1 cellular context compared by ENCODE assay signal in the genomic region with DNA sequence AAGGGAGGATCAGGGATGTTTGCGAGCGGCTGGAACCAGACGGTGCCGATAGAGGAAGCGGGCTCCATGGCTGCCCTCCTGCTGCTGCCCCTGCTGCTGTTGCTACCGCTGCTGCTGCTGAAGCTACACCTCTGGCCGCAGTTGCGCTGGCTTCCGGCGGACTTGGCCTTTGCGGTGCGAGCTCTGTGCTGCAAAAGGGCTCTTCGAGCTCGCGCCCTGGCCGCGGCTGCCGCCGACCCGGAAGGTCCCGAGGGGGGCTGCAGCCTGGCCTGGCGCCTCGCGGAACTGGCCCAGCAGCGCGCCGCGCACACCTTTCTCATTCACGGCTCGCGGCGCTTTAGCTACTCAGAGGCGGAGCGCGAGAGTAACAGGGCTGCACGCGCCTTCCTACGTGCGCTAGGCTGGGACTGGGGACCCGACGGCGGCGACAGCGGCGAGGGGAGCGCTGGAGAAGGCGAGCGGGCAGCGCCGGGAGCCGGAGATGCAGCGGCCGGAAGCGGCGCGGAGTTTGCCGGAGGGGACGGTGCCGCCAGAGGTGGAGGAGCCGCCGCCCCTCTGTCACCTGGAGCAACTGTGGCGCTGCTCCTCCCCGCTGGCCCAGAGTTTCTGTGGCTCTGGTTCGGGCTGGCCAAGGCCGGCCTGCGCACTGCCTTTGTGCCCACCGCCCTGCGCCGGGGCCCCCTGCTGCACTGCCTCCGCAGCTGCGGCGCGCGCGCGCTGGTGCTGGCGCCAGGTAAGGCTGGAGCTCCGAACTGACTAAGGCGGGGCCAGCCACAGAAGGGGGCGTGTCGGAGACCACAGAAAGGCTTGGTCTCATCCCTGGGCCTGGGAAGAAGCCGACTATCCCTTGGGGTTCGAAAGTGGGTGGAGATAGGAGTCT.
A peak's percentile ranks its signal among the peaks of the same experiment; 100 is the strongest.
TF ChIP-seq lines count a peak whose summit lies in the region.

No MANE protein-coding gene starts in this region.

TF ChIP-seq in HepG2, 621 proteins besides CTCF, POLR2A, EP300 and RAD21 (continued from another document and continues in another):
- TF ChIP-seq, protein P1, sequence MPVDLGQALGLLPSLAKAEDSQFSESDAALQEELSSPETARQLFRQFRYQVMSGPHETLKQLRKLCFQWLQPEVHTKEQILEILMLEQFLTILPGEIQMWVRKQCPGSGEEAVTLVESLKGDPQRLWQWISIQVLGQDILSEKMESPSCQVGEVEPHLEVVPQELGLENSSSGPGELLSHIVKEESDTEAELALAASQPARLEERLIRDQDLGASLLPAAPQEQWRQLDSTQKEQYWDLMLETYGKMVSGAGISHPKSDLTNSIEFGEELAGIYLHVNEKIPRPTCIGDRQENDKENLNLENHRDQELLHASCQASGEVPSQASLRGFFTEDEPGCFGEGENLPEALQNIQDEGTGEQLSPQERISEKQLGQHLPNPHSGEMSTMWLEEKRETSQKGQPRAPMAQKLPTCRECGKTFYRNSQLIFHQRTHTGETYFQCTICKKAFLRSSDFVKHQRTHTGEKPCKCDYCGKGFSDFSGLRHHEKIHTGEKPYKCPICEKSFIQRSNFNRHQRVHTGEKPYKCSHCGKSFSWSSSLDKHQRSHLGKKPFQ (CRISPR knock-in tag; IDR thresholded peaks at IDR 0.05; ENCODE audit: insufficient replicate concordance) = no peak
- TF ChIP-seq ZNF335 (CRISPR knock-in tag; IDR thresholded peaks at IDR 0.05) = no peak
- TF ChIP-seq SSRP1 (CRISPR knock-in tag; IDR thresholded peaks at IDR 0.05) = no peak
- TF ChIP-seq, protein P2, sequence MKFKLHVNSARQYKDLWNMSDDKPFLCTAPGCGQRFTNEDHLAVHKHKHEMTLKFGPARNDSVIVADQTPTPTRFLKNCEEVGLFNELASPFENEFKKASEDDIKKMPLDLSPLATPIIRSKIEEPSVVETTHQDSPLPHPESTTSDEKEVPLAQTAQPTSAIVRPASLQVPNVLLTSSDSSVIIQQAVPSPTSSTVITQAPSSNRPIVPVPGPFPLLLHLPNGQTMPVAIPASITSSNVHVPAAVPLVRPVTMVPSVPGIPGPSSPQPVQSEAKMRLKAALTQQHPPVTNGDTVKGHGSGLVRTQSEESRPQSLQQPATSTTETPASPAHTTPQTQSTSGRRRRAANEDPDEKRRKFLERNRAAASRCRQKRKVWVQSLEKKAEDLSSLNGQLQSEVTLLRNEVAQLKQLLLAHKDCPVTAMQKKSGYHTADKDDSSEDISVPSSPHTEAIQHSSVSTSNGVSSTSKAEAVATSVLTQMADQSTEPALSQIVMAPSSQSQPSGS (CRISPR knock-in tag; IDR thresholded peaks at IDR 0.05) = no peak
- TF ChIP-seq HDAC2 (CRISPR knock-in tag; IDR thresholded peaks at IDR 0.05) = peak; percentile 29; the same call in 1 of the 2 replicates
- TF ChIP-seq, protein P3, sequence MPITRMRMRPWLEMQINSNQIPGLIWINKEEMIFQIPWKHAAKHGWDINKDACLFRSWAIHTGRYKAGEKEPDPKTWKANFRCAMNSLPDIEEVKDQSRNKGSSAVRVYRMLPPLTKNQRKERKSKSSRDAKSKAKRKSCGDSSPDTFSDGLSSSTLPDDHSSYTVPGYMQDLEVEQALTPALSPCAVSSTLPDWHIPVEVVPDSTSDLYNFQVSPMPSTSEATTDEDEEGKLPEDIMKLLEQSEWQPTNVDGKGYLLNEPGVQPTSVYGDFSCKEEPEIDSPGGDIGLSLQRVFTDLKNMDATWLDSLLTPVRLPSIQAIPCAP (CRISPR knock-in tag; IDR thresholded peaks at IDR 0.05; ENCODE audit: low read depth) = no peak
- TF ChIP-seq, protein P4, sequence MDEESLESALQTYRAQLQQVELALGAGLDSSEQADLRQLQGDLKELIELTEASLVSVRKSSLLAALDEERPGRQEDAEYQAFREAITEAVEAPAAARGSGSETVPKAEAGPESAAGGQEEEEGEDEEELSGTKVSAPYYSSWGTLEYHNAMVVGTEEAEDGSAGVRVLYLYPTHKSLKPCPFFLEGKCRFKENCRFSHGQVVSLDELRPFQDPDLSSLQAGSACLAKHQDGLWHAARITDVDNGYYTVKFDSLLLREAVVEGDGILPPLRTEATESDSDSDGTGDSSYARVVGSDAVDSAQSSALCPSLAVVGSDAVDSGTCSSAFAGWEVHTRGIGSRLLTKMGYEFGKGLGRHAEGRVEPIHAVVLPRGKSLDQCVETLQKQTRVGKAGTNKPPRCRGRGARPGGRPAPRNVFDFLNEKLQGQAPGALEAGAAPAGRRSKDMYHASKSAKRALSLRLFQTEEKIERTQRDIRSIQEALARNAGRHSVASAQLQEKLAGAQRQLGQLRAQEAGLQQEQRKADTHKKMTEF (CRISPR knock-in tag; IDR thresholded peaks at IDR 0.05) = peak; percentile 64; the same call in 1 of the 2 replicates
- TF ChIP-seq ZNF558 (CRISPR knock-in tag; IDR thresholded peaks at IDR 0.05; ENCODE audit: borderline replicate concordance) = no peak
- TF ChIP-seq ZNF430 (CRISPR knock-in tag; IDR thresholded peaks at IDR 0.05) = no peak
- TF ChIP-seq ZNF484 (CRISPR knock-in tag; IDR thresholded peaks at IDR 0.05; ENCODE audit: borderline replicate concordance, low read depth) = no peak
- TF ChIP-seq HOXA7 (CRISPR knock-in tag; IDR thresholded peaks at IDR 0.05) = no peak
- TF ChIP-seq, protein P5, sequence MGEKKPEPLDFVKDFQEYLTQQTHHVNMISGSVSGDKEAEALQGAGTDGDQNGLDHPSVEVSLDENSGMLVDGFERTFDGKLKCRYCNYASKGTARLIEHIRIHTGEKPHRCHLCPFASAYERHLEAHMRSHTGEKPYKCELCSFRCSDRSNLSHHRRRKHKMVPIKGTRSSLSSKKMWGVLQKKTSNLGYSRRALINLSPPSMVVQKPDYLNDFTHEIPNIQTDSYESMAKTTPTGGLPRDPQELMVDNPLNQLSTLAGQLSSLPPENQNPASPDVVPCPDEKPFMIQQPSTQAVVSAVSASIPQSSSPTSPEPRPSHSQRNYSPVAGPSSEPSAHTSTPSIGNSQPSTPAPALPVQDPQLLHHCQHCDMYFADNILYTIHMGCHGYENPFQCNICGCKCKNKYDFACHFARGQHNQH (CRISPR knock-in tag; IDR thresholded peaks at IDR 0.05) = no peak
- TF ChIP-seq, protein P6, sequence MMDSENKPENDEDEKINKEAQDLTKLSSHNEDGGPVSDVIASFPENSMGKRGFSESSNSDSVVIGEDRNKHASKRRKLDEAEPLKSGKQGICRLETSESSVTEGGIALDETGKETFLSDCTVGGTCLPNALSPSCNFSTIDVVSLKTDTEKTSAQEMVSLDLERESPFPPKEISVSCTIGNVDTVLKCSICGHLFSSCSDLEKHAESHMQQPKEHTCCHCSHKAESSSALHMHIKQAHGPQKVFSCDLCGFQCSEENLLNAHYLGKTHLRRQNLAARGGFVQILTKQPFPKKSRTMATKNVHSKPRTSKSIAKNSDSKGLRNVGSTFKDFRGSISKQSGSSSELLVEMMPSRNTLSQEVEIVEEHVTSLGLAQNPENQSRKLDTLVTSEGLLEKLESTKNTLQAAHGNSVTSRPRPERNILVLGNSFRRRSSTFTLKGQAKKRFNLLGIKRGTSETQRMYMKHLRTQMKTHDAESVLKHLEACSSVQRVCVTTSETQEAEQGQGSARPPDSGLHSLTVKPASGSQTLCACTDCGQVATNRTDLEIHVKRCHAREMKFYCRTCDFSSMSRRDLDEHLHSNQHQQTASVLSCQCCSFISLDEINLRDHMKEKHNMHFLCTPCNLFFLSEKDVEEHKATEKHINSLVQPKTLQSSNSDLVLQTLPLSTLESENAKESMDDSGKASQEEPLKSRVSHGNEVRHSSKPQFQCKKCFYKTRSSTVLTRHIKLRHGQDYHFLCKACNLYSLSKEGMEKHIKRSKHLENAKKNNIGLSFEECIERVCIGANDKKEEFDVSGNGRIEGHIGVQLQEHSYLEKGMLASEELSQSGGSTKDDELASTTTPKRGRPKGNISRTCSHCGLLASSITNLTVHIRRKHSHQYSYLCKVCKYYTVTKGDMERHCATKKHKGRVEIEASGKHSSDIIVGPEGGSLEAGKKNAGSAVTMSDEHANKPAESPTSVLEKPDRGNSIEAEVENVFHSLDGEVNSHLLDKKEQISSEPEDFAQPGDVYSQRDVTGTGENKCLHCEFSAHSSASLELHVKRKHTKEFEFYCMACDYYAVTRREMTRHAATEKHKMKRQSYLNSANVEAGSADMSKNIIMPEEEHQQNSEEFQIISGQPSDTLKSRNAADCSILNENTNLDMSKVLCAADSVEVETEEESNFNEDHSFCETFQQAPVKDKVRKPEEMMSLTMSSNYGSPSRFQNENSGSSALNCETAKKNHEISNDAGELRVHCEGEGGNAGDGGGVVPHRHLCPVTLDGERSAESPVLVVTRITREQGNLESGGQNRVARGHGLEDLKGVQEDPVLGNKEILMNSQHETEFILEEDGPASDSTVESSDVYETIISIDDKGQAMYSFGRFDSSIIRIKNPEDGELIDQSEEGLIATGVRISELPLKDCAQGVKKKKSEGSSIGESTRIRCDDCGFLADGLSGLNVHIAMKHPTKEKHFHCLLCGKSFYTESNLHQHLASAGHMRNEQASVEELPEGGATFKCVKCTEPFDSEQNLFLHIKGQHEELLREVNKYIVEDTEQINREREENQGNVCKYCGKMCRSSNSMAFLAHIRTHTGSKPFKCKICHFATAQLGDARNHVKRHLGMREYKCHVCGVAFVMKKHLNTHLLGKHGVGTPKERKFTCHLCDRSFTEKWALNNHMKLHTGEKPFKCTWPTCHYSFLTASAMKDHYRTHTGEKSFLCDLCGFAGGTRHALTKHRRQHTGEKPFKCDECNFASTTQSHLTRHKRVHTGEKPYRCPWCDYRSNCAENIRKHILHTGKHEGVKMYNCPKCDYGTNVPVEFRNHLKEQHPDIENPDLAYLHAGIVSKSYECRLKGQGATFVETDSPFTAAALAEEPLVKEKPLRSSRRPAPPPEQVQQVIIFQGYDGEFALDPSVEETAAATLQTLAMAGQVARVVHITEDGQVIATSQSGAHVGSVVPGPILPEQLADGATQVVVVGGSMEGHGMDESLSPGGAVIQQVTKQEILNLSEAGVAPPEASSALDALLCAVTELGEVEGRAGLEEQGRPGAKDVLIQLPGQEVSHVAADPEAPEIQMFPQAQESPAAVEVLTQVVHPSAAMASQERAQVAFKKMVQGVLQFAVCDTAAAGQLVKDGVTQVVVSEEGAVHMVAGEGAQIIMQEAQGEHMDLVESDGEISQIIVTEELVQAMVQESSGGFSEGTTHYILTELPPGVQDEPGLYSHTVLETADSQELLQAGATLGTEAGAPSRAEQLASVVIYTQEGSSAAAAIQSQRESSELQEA (CRISPR knock-in tag; IDR thresholded peaks at IDR 0.05; ENCODE audit: not compliant biosample characterization) = peak; percentile 59
- TF ChIP-seq, protein P7, sequence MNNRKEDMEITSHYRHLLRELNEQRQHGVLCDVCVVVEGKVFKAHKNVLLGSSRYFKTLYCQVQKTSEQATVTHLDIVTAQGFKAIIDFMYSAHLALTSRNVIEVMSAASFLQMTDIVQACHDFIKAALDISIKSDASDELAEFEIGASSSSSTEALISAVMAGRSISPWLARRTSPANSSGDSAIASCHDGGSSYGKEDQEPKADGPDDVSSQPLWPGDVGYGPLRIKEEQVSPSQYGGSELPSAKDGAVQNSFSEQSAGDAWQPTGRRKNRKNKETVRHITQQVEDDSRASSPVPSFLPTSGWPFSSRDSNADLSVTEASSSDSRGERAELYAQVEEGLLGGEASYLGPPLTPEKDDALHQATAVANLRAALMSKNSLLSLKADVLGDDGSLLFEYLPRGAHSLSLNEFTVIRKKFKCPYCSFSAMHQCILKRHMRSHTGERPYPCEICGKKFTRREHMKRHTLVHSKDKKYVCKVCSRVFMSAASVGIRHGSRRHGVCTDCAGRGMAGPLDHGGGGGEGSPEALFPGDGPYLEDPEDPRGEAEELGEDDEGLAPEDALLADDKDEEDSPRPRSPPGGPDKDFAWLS (CRISPR knock-in tag; IDR thresholded peaks at IDR 0.05; ENCODE audit: borderline replicate concordance) = no peak
- peak; percentile 70; the same call in 1 of the 2 replicates for TF ChIP-seq ARNT2 (CRISPR knock-in tag; IDR thresholded peaks at IDR 0.05; ENCODE audit: low read depth)
- TF ChIP-seq, protein P8, sequence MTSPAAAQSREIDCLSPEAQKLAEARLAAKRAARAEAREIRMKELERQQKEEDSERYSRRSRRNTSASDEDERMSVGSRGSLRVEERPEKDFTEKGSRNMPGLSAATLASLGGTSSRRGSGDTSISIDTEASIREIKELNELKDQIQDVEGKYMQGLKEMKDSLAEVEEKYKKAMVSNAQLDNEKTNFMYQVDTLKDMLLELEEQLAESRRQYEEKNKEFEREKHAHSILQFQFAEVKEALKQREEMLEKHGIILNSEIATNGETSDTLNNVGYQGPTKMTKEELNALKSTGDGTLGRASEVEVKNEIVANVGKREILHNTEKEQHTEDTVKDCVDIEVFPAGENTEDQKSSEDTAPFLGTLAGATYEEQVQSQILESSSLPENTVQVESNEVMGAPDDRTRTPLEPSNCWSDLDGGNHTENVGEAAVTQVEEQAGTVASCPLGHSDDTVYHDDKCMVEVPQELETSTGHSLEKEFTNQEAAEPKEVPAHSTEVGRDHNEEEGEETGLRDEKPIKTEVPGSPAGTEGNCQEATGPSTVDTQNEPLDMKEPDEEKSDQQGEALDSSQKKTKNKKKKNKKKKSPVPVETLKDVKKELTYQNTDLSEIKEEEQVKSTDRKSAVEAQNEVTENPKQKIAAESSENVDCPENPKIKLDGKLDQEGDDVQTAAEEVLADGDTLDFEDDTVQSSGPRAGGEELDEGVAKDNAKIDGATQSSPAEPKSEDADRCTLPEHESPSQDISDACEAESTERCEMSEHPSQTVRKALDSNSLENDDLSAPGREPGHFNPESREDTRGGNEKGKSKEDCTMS (CRISPR knock-in tag; conservative IDR thresholded peaks at IDR 0.05) = no peak
- peak; percentile 81; the same call in 1 of the 2 replicates for TF ChIP-seq GZF1 (CRISPR knock-in tag; IDR thresholded peaks at IDR 0.05)
- TF ChIP-seq, protein P9, sequence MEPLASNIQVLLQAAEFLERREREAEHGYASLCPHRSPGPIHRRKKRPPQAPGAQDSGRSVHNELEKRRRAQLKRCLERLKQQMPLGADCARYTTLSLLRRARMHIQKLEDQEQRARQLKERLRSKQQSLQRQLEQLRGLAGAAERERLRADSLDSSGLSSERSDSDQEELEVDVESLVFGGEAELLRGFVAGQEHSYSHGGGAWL (CRISPR knock-in tag; IDR thresholded peaks at IDR 0.05) = peak; percentile 73
- TF ChIP-seq, protein P10, sequence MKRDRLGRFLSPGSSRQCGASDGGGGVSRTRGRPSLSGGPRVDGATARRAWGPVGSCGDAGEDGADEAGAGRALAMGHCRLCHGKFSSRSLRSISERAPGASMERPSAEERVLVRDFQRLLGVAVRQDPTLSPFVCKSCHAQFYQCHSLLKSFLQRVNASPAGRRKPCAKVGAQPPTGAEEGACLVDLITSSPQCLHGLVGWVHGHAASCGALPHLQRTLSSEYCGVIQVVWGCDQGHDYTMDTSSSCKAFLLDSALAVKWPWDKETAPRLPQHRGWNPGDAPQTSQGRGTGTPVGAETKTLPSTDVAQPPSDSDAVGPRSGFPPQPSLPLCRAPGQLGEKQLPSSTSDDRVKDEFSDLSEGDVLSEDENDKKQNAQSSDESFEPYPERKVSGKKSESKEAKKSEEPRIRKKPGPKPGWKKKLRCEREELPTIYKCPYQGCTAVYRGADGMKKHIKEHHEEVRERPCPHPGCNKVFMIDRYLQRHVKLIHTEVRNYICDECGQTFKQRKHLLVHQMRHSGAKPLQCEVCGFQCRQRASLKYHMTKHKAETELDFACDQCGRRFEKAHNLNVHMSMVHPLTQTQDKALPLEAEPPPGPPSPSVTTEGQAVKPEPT (CRISPR knock-in tag; IDR thresholded peaks at IDR 0.05; ENCODE audit: low read depth) = peak; percentile 77; the same call in 1 of the 2 replicates
- no peak for TF ChIP-seq ZNF629 (CRISPR knock-in tag; conservative IDR thresholded peaks at IDR 0.05)
- TF ChIP-seq ZNF563 (CRISPR knock-in tag; IDR thresholded peaks at IDR 0.05) = peak; percentile 20; the same call in 1 of the 2 replicates
- TF ChIP-seq MAZ (IDR thresholded peaks at IDR 0.05; ENCODE audit: borderline replicate concordance, low read depth, low read length) = no peak
- TF ChIP-seq MAZ (CRISPR knock-in tag; IDR thresholded peaks at IDR 0.05; ENCODE audit: low read depth) = peak; percentile 31; the same call in 1 of the 2 replicates
- TF ChIP-seq, protein P11, sequence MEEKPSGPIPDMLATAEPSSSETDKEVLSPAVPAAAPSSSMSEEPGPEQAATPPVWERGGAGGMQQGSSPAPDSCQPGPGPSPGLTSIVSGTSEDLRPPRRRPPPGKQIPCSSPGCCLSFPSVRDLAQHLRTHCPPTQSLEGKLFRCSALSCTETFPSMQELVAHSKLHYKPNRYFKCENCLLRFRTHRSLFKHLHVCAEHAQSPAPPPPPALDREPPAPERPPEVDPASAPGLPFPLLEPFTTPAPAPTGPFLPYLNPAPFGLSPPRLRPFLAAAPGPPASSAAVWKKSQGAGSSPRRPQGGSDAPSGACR (CRISPR knock-in tag; IDR thresholded peaks at IDR 0.05) = 0 out of 2 replicates have a peak, but pooled peaks have one; percentile 83
